In the genomic region with DNA sequence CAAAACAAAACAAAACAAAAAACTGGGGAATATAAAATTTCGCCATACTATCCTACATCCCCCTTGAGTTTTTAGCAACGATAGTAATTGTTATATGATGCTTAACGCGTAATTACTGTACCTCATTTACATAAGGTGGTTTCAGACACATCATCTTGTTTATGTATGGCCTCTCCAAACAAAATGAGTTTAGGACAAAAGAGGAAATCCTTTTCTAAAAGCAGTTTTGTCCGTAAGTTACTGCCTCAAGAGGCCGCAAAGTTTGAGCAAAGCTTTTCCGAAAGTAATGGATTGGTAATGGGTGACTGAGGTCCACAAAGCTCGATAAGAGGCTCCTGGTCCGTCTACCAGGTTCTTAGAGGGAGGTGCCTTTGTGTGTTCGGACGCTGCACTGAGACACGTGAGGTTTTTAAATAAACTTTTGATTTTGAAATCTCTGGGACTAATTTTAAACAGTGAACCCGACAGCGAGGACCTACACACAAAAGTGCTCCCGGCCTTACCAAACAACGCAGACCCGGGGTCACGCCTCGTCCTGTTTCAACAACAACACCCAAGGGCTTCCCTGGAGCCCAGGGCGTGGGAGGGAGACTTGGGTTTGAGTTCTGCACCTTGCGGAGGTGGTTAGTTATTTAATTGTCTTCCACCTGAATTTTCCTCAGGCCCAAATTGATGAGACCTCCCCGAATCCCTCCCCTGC, we compare ENCODE assay signal across 8 cellular contexts. TPM values are rescaled to one million over a fixed set of nuclear protein-coding genes. Genes with fewer than 3 reads are reported as not detected.
DNase-seq lines count a peak whose midpoint lies in the region; TF ChIP-seq lines count a peak whose summit lies in the region.

No MANE protein-coding gene starts in this region.

- no peaks in the 10 kb centered on the region for H3K27me3 ChIP-seq in OCI-LY1 (ENCODE audit: insufficient read depth, low read length)

- peak overlapping the region; percentile 75 for H3K4me2 ChIP-seq in OCI-LY1 (ENCODE audit: low read length)

- peaks cover 32% of the 10 kb centered on the region for H3K4me1 ChIP-seq in OCI-LY1 (ENCODE audit: insufficient read depth, low read length, severe bottlenecking)

- H3K27ac Mint-ChIP-seq in endothelial cell (ENCODE audit: unreplicated experiment) (no peak overlapping the region), neural crest cell (ENCODE audit: unreplicated experiment) (no peak overlapping the region)

- H3K36me3 Mint-ChIP-seq in endothelial cell (ENCODE audit: low read depth, unreplicated experiment) (no peaks in the 10 kb centered on the region), neural crest cell (ENCODE audit: low read depth) (no peaks in the 10 kb centered on the region)

- no peaks in the 10 kb centered on the region for H3K9me3 ChIP-seq in OCI-LY1 (ENCODE audit: low read length)

- H4K20me1 ChIP-seq in OCI-LY1 (ENCODE audit: insufficient read depth, low read length), result no peaks in the 10 kb centered on the region

- DNase-seq in SKM-1 treated with dmso at 0.1 percent for 144 hours (lab: John Stamatoyannopoulos, UW; ENCODE audit: unreplicated experiment) (peak; percentile 68), SKM-1 (lab: John Stamatoyannopoulos, UW; ENCODE audit: unreplicated experiment) (no peak), endothelial cell (ENCODE audit: low spot score) (no peak), neural crest cell (ENCODE audit: low read depth, low spot score) (no peak), NCI-H748 treated with DMSO at 0.1 percent for 48 hours (lab: John Stamatoyannopoulos, UW) (no peak), NCI-H187 treated with DMSO at 0.1 percent for 48 hours (lab: John Stamatoyannopoulos, UW) (no peak), EL (no peak)

- H3K4me3 Mint-ChIP-seq in endothelial cell (ENCODE audit: unreplicated experiment), result peak overlapping the region; percentile 91
- H3K4me3 Mint-ChIP-seq in neural crest cell, result peak overlapping the region; percentile 83

- H3K9ac ChIP-seq in OCI-LY1 (ENCODE audit: low read length), result peak overlapping the region; percentile 97

- peaks cover 12% of the 10 kb centered on the region; the same call in 1 of the 2 replicates for H3K36me3 ChIP-seq in OCI-LY1 (ENCODE audit: insufficient read depth, low read length)

- peak overlapping the region; percentile 80 for H3K27ac ChIP-seq in OCI-LY1 (ENCODE audit: low read depth, low read length, poor library complexity, severe bottlenecking)

- peak overlapping the region; percentile 87 for H2AFZ ChIP-seq in OCI-LY1 (ENCODE audit: low read length)

- H3K27me3 Mint-ChIP-seq in endothelial cell (ENCODE audit: unreplicated experiment) (no peaks in the 10 kb centered on the region), neural crest cell (ENCODE audit: low read depth) (no peaks in the 10 kb centered on the region)

- H3K9me2 ChIP-seq in OCI-LY1 (ENCODE audit: low read depth, low read length), result no peaks in the 10 kb centered on the region

- H3F3A ChIP-seq in OCI-LY1 (ENCODE audit: insufficient read depth, low read length), result no peaks in the 10 kb centered on the region

- H3K4me3 ChIP-seq in OCI-LY1 (ENCODE audit: low read depth, low read length, poor library complexity, severe bottlenecking), result peak overlapping the region; percentile 70

- H3K4me1 Mint-ChIP-seq in endothelial cell (ENCODE audit: unreplicated experiment), result peaks cover 13% of the 10 kb centered on the region
- H3K4me1 Mint-ChIP-seq in neural crest cell, result peaks cover 25% of the 10 kb centered on the region

- TF ChIP-seq CTCF in OCI-LY1 (IDR thresholded peaks at IDR 0.05; ENCODE audit: low read length) (no peak), endothelial cell (IDR thresholded peaks at IDR 0.05; ENCODE audit: unreplicated experiment) (no peak), neural crest cell (conservative IDR thresholded peaks at IDR 0.05) (no peak)

- H3K79me2 ChIP-seq in OCI-LY1 (ENCODE audit: insufficient read depth, low read length), result peaks cover 40% of the 10 kb centered on the region

- H3K9me3 Mint-ChIP-seq in endothelial cell (ENCODE audit: unreplicated experiment) (no peaks in the 10 kb centered on the region), neural crest cell (no peaks in the 10 kb centered on the region)

RNA-seq across cellular contexts. Expression of gene C15orf61, which starts 0.5 kb away (rescaled TPM):
- total RNA-seq in endothelial cell (ENCODE audit: unreplicated experiment) (4.5 TPM), neural crest cell (6.8 and 7.6 TPM in 2 replicates)

RNA-seq across cellular contexts. Expression of gene MAP2K5, which starts 22.1 kb away (rescaled TPM):
- total RNA-seq in endothelial cell (ENCODE audit: unreplicated experiment) (22.2 TPM), neural crest cell (19.6 and 25.2 TPM in 2 replicates)
